In the genomic region with DNA sequence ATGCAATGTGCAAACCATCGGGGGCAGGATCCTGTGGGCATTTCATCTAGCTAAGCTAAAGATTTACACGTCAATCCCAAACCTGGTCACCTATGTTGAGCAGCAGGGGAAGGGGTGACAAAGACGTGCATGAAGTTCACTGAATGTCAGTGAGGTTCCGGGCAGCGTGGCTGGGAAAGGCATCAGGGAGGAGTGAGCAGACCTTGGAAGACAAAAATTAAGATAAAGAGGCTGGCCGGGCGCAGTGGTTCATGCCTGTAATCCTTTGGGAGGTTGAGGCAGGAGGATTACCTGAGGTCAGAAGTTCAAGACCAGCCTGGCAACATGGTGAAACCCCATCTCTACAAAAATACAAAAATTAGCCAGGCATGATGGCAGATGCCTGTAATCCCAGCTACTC, we compare ENCODE assay signal across 20 cellular contexts.
DNase-seq lines count a peak whose midpoint lies in the region; ATAC-seq and TF ChIP-seq lines count a peak whose summit lies in the region.
"Had no signal": no experiment of that assay in that cellular context is flagged by ENCODE, and none has a peak within 500 bp of the region (broad histone marks: within the 10 kb centered on the region; RNA-seq: fewer than 3 reads in every experiment).

No MANE protein-coding gene starts in this region.

- H3K27me3 ChIP-seq in sigmoid colon, result no peaks in the 10 kb centered on the region

- intact Hi-C loops in activated CD4-positive, alpha-beta T cell treated with anti-CD3 and anti-CD28 coated beads, Interleukin-2, amount 10 ng/mL, durations not matched to agents 24 days and 14 days (cut with micrococcal nuclease), result no loop called here
- intact Hi-C loops in activated CD4-positive, alpha-beta T cell treated with anti-CD3 and anti-CD28 coated beads for 36 hours (cut with DNase I, micrococcal nuclease), result no loop called here
- intact Hi-C loops in sigmoid colon (cut with DNase I), result no loop called here

- no peak for ATAC-seq in activated CD4-positive, alpha-beta T cell treated with anti-CD3 and anti-CD28 coated beads for 36 hours
- ATAC-seq in GM19455 (IDR thresholded peaks at IDR 0.05; ENCODE audit: unreplicated experiment), result no peak

- no peak for TF ChIP-seq POLR2A in sigmoid colon (IDR thresholded peaks at IDR 0.05)

- peaks cover 5% of the 10 kb centered on the region for H3K9me3 Mint-ChIP-seq in activated CD4-positive, alpha-beta T cell treated with anti-CD3 and anti-CD28 coated beads, Interleukin-2, amount 10 ng/mL, durations not matched to agents 24 days and 14 days
- H3K9me3 Mint-ChIP-seq in activated CD4-positive, alpha-beta T cell treated with anti-CD3 and anti-CD28 coated beads for 36 hours (ENCODE audit: low read depth), result no peaks in the 10 kb centered on the region
- no peaks in the 10 kb centered on the region for H3K9me3 Mint-ChIP-seq in IgD-negative memory B cell
- H3K9me3 Mint-ChIP-seq in glutamatergic neuron (ENCODE audit: unreplicated experiment), result peaks cover 22% of the 10 kb centered on the region
- no peaks in the 10 kb centered on the region for H3K9me3 Mint-ChIP-seq in osteocyte (ENCODE audit: unreplicated experiment)
- H3K9me3 Mint-ChIP-seq: CD14-positive monocyte, GM23338 had no signal

- WGBS in sigmoid colon, 2 donors, result 93 to 96% methylated on average over 7 of the region's 7 CpGs

- peaks cover 0 to 9% (median 6%) of the 10 kb centered on the region in 4 donors for H3K4me1 ChIP-seq in sigmoid colon

- H3K4me1 Mint-ChIP-seq in activated CD4-positive, alpha-beta T cell treated with anti-CD3 and anti-CD28 coated beads, Interleukin-2, amount 10 ng/mL, durations not matched to agents 24 days and 14 days, result peaks cover 23% of the 10 kb centered on the region
- H3K4me1 Mint-ChIP-seq in activated CD4-positive, alpha-beta T cell treated with anti-CD3 and anti-CD28 coated beads for 36 hours, result peaks cover 14% of the 10 kb centered on the region
- H3K4me1 Mint-ChIP-seq in IgD-negative memory B cell, result peaks cover 7 to 14% (median 11%) of the 10 kb centered on the region in 3 donors
- peaks cover 31% of the 10 kb centered on the region for H3K4me1 Mint-ChIP-seq in glutamatergic neuron (ENCODE audit: low read depth, unreplicated experiment)
- peaks cover 35% of the 10 kb centered on the region for H3K4me1 Mint-ChIP-seq in osteocyte (ENCODE audit: unreplicated experiment)

- CTCF ChIA-PET in activated CD4-positive, alpha-beta T cell treated with anti-CD3 and anti-CD28 coated beads for 36 hours (lab: Charles Lee), result interaction anchor here (0.6 kb wide), 1 partner anchor 64 kb away, joined by 3 read pairs; no protein-coding TSS in a partner anchor

- H3K4me3 Mint-ChIP-seq in activated CD4-positive, alpha-beta T cell treated with anti-CD3 and anti-CD28 coated beads, Interleukin-2, amount 10 ng/mL, durations not matched to agents 24 days and 14 days, result no peak overlapping the region
- no peak overlapping the region for H3K4me3 Mint-ChIP-seq in activated CD4-positive, alpha-beta T cell treated with anti-CD3 and anti-CD28 coated beads for 36 hours
- H3K4me3 Mint-ChIP-seq in IgD-negative memory B cell, result no peak overlapping the region
- H3K4me3 Mint-ChIP-seq in glutamatergic neuron (ENCODE audit: unreplicated experiment), result no peak overlapping the region
- H3K4me3 Mint-ChIP-seq in osteocyte (ENCODE audit: unreplicated experiment), result no peak overlapping the region
- H3K4me3 Mint-ChIP-seq: CD14-positive monocyte, GM23338 had no signal

- H3K4me3 ChIP-seq in sigmoid colon, result no peak overlapping the region
- H3K4me3 ChIP-seq: GM23338, MG63, PC-9 had no signal

- H3K9me3 ChIP-seq in sigmoid colon, result no peaks in the 10 kb centered on the region
- H3K9me3 ChIP-seq: MG63 had no signal

- no peak for TF ChIP-seq CTCF in glutamatergic neuron (IDR thresholded peaks at IDR 0.05; ENCODE audit: partially characterized antibody, unreplicated experiment)
- TF ChIP-seq CTCF in sigmoid colon (IDR thresholded peaks at IDR 0.05), result no peak
- TF ChIP-seq CTCF in osteocyte (IDR thresholded peaks at IDR 0.05), result no peak

- H3K36me3 Mint-ChIP-seq in activated CD4-positive, alpha-beta T cell treated with anti-CD3 and anti-CD28 coated beads, Interleukin-2, amount 10 ng/mL, durations not matched to agents 24 days and 14 days (ENCODE audit: low read depth), result peaks cover 57% of the 10 kb centered on the region
- peaks cover 8% of the 10 kb centered on the region for H3K36me3 Mint-ChIP-seq in activated CD4-positive, alpha-beta T cell treated with anti-CD3 and anti-CD28 coated beads for 36 hours (ENCODE audit: low read depth)
- H3K36me3 Mint-ChIP-seq in IgD-negative memory B cell, result peaks cover 5% of the 10 kb centered on the region
- H3K36me3 Mint-ChIP-seq in glutamatergic neuron (ENCODE audit: unreplicated experiment), result peaks cover 7% of the 10 kb centered on the region
- peaks cover 13% of the 10 kb centered on the region for H3K36me3 Mint-ChIP-seq in osteocyte (ENCODE audit: unreplicated experiment)

- H3K27ac Mint-ChIP-seq in activated CD4-positive, alpha-beta T cell treated with anti-CD3 and anti-CD28 coated beads, Interleukin-2, amount 10 ng/mL, durations not matched to agents 24 days and 14 days, result peak overlapping the region; percentile 40
- no peak overlapping the region for H3K27ac Mint-ChIP-seq in activated CD4-positive, alpha-beta T cell treated with anti-CD3 and anti-CD28 coated beads for 36 hours
- H3K27ac Mint-ChIP-seq in IgD-negative memory B cell (peak overlapping the region in 2 of 3 donors; percentile 20 to 53), glutamatergic neuron (ENCODE audit: unreplicated experiment) (peak overlapping the region; percentile 28), osteocyte (ENCODE audit: unreplicated experiment) (no peak overlapping the region)
- H3K27ac Mint-ChIP-seq: GM23338 had no signal

- TF ChIP-seq EP300 in sigmoid colon (IDR thresholded peaks at IDR 0.05), result no peak

- no peaks in the 10 kb centered on the region for H3K27me3 Mint-ChIP-seq in activated CD4-positive, alpha-beta T cell treated with anti-CD3 and anti-CD28 coated beads, Interleukin-2, amount 10 ng/mL, durations not matched to agents 24 days and 14 days
- no peaks in the 10 kb centered on the region for H3K27me3 Mint-ChIP-seq in activated CD4-positive, alpha-beta T cell treated with anti-CD3 and anti-CD28 coated beads for 36 hours
- H3K27me3 Mint-ChIP-seq in IgD-negative memory B cell (no peaks in the 10 kb centered on the region), glutamatergic neuron (ENCODE audit: unreplicated experiment) (peaks cover 25% of the 10 kb centered on the region), osteocyte (ENCODE audit: unreplicated experiment) (no peaks in the 10 kb centered on the region)

- no peak for DNase-seq in activated CD4-positive, alpha-beta T cell treated with anti-CD3 and anti-CD28 coated beads, Interleukin-2, amount 10 ng/mL, durations not matched to agents 24 days and 14 days
- DNase-seq in activated CD4-positive, alpha-beta T cell treated with anti-CD3 and anti-CD28 coated beads for 36 hours, result no peak
- DNase-seq in glutamatergic neuron (no peak), sigmoid colon (peak; percentile 39), osteocyte (ENCODE audit: extremely low spot score, unreplicated experiment) (no peak)
- no peak for DNase-seq in stimulated activated CD4-positive, alpha-beta T cell treated with anti-CD3 and anti-CD28 coated beads, Interleukin-4, amount 100 ng/mL, for 24 hours
- DNase-seq: 8988T, COR-L47, DMS 273 treated with DMSO at 0.1 percent for 48 hours, DND-41, Kasumi-1, MG63, NCI-H1048, NCI-H1436, NCI-H1930 had no signal

- H3K36me3 ChIP-seq in sigmoid colon, result no peaks in the 10 kb centered on the region
- H3K36me3 ChIP-seq: MG63 had no signal

- POLR2A ChIA-PET in activated CD4-positive, alpha-beta T cell treated with anti-CD3 and anti-CD28 coated beads for 36 hours (lab: Charles Lee), result no interaction called here

- H3K27ac ChIP-seq in sigmoid colon, result no peak overlapping the region
- H3K27ac ChIP-seq: PC-9 had no signal

Comparison
In these comparisons a context has a peak if more than half of its experiments do, and no peak if none do; other contexts are left out.
1. H3K27ac Mint-ChIP-seq: peak in activated CD4-positive, alpha-beta T cell treated with anti-CD3 and anti-CD28 coated beads, Interleukin-2, amount 10 ng/mL, durations not matched to agents 24 days and 14 days (single experiment), IgD-negative memory B cell (2 of 3) and glutamatergic neuron (single experiment); none in activated CD4-positive, alpha-beta T cell treated with anti-CD3 and anti-CD28 coated beads for 36 hours (single experiment) and osteocyte (single experiment).